1 cellular context compared by ENCODE assay signal in the genomic region with DNA sequence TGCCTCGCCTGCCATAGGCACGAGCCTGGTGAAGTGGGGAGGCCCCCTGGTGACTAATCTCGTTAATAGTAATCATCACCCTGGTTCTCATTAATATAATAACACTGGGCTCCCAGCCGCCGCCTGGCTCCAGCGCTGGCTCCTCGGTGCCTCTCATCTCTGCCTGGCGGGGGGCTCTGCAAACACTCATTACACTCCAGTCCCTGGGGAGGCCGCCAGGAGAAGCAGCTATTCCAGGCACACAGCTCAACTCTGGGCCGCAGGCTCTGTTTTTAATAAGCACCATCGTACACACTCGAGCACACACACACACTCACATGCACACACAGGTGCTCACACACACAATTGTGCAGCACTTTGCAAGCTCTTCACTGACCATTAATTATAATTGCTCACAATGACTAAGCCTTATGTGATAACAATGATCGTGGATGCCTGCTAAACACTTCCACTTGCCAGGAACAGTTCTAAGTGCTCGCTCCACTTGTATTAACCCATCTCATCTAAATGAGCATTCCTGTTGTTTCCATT.
A peak's percentile ranks its signal among the peaks of the same experiment; 100 is the strongest.
TF ChIP-seq lines count a peak whose summit lies in the region.

No MANE protein-coding gene starts in this region.

TF ChIP-seq in HEK293, 187 proteins besides CTCF, POLR2A, EP300 and RAD21 (continued from another document and continues in another):
- TF ChIP-seq ZNF571 (tag by site-specific recombination; IDR thresholded peaks at IDR 0.05) (no peak), ZNF555 (tag by site-specific recombination; conservative IDR thresholded peaks at IDR 0.05) (no peak), ZNF501 (tag by site-specific recombination; IDR thresholded peaks at IDR 0.05) (no peak), ZNF394 (tag by site-specific recombination; IDR thresholded peaks at IDR 0.05; ENCODE audit: borderline replicate concordance) (peak; percentile 77), ZNF354C (tag by site-specific recombination; IDR thresholded peaks at IDR 0.05; ENCODE audit: borderline replicate concordance, low read depth) (no peak), ZFP3 (tag by site-specific recombination; IDR thresholded peaks at IDR 0.05; ENCODE audit: low read depth) (no peak), MZF1 (tag by site-specific recombination; IDR thresholded peaks at IDR 0.05; ENCODE audit: borderline replicate concordance) (no peak), KLF1 (tag by site-specific recombination; IDR thresholded peaks at IDR 0.05) (no peak), ZFP37 (tag by site-specific recombination; IDR thresholded peaks at IDR 0.05) (no peak), ZBTB8A (tag by site-specific recombination; IDR thresholded peaks at IDR 0.05) (peak; percentile 65), ZNF404 (tag by site-specific recombination; IDR thresholded peaks at IDR 0.05) (no peak), ZNF121 (tag by site-specific recombination; IDR thresholded peaks at IDR 0.05) (no peak), ZNF112 (tag by site-specific recombination; IDR thresholded peaks at IDR 0.05) (no peak), ZNF24 (tag by site-specific recombination; IDR thresholded peaks at IDR 0.05) (no peak), HOXD13 (CRISPR knock-in tag; IDR thresholded peaks at IDR 0.05; ENCODE audit: borderline replicate concordance) (no peak), ZNF837 (tag by site-specific recombination; IDR thresholded peaks at IDR 0.05) (no peak), SP7 (tag by site-specific recombination; IDR thresholded peaks at IDR 0.05) (peak; percentile 97), ZNF701 (tag by site-specific recombination; IDR thresholded peaks at IDR 0.05) (no peak)
- TF ChIP-seq, protein P1, sequence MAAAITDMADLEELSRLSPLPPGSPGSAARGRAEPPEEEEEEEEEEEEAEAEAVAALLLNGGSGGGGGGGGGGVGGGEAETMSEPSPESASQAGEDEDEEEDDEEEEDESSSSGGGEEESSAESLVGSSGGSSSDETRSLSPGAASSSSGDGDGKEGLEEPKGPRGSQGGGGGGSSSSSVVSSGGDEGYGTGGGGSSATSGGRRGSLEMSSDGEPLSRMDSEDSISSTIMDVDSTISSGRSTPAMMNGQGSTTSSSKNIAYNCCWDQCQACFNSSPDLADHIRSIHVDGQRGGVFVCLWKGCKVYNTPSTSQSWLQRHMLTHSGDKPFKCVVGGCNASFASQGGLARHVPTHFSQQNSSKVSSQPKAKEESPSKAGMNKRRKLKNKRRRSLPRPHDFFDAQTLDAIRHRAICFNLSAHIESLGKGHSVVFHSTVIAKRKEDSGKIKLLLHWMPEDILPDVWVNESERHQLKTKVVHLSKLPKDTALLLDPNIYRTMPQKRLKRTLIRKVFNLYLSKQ (tag by site-specific recombination; IDR thresholded peaks at IDR 0.05; ENCODE audit: borderline replicate concordance) = no peak
- TF ChIP-seq, protein P2, sequence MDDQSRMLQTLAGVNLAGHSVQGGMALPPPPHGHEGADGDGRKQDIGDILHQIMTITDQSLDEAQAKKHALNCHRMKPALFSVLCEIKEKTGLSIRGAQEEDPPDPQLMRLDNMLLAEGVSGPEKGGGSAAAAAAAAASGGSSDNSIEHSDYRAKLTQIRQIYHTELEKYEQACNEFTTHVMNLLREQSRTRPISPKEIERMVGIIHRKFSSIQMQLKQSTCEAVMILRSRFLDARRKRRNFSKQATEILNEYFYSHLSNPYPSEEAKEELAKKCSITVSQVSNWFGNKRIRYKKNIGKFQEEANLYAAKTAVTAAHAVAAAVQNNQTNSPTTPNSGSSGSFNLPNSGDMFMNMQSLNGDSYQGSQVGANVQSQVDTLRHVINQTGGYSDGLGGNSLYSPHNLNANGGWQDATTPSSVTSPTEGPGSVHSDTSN (CRISPR knock-in tag; IDR thresholded peaks at IDR 0.05) = no peak
- TF ChIP-seq, protein P3, sequence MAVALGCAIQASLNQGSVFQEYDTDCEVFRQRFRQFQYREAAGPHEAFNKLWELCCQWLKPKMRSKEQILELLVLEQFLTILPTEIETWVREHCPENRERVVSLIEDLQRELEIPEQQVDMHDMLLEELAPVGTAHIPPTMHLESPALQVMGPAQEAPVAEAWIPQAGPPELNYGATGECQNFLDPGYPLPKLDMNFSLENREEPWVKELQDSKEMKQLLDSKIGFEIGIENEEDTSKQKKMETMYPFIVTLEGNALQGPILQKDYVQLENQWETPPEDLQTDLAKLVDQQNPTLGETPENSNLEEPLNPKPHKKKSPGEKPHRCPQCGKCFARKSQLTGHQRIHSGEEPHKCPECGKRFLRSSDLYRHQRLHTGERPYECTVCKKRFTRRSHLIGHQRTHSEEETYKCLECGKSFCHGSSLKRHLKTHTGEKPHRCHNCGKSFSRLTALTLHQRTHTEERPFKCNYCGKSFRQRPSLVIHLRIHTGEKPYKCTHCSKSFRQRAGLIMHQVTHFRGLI (tag by site-specific recombination; IDR thresholded peaks at IDR 0.05) = 0 out of 2 replicates have a peak, but pooled peaks have one; percentile 34
- TF ChIP-seq, protein P4, sequence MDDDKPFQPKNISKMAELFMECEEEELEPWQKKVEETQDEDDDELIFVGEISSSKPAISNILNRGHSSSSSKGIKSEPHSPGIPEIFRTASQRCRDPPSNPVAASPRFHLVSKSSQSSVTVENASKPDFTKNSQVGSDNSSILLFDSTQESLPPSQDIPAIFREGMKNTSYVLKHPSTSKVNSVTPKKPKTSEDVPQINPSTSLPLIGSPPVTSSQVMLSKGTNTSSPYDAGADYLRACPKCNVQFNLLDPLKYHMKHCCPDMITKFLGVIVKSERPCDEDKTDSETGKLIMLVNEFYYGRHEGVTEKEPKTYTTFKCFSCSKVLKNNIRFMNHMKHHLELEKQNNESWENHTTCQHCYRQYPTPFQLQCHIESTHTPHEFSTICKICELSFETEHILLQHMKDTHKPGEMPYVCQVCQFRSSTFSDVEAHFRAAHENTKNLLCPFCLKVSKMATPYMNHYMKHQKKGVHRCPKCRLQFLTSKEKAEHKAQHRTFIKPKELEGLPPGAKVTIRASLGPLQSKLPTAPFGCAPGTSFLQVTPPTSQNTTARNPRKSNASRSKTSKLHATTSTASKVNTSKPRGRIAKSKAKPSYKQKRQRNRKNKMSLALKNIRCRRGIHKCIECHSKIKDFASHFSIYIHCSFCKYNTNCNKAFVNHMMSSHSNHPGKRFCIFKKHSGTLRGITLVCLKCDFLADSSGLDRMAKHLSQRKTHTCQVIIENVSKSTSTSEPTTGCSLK (tag by site-specific recombination; IDR thresholded peaks at IDR 0.05) = no peak
- TF ChIP-seq, protein P5, sequence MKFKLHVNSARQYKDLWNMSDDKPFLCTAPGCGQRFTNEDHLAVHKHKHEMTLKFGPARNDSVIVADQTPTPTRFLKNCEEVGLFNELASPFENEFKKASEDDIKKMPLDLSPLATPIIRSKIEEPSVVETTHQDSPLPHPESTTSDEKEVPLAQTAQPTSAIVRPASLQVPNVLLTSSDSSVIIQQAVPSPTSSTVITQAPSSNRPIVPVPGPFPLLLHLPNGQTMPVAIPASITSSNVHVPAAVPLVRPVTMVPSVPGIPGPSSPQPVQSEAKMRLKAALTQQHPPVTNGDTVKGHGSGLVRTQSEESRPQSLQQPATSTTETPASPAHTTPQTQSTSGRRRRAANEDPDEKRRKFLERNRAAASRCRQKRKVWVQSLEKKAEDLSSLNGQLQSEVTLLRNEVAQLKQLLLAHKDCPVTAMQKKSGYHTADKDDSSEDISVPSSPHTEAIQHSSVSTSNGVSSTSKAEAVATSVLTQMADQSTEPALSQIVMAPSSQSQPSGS (tag by site-specific recombination; IDR thresholded peaks at IDR 0.05; ENCODE audit: low read depth) = 0 out of 2 replicates have a peak, but pooled peaks have one; percentile 9
- TF ChIP-seq, protein P6, sequence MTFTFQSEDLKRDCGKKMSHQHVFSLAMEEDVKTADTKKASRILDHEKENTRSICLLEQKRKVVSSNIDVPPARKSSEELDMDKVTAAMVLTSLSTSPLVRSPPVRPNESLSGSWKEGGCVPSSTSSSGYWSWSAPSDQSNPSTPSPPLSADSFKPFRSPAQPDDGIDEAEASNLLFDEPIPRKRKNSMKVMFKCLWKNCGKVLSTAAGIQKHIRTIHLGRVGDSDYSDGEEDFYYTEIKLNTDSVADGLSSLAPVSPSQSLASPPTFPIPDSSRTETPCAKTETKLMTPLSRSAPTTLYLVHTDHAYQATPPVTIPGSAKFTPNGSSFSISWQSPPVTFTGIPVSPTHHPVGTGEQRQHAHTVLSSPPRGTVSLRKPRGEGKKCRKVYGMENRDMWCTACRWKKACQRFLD (tag by site-specific recombination; IDR thresholded peaks at IDR 0.05) = no peak
- TF ChIP-seq, protein P7, sequence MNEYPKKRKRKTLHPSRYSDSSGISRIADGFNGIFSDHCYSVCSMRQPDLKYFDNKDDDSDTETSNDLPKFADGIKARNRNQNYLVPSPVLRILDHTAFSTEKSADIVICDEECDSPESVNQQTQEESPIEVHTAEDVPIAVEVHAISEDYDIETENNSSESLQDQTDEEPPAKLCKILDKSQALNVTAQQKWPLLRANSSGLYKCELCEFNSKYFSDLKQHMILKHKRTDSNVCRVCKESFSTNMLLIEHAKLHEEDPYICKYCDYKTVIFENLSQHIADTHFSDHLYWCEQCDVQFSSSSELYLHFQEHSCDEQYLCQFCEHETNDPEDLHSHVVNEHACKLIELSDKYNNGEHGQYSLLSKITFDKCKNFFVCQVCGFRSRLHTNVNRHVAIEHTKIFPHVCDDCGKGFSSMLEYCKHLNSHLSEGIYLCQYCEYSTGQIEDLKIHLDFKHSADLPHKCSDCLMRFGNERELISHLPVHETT (tag by site-specific recombination; IDR thresholded peaks at IDR 0.05) = peak; percentile 80
- TF ChIP-seq, protein P8, sequence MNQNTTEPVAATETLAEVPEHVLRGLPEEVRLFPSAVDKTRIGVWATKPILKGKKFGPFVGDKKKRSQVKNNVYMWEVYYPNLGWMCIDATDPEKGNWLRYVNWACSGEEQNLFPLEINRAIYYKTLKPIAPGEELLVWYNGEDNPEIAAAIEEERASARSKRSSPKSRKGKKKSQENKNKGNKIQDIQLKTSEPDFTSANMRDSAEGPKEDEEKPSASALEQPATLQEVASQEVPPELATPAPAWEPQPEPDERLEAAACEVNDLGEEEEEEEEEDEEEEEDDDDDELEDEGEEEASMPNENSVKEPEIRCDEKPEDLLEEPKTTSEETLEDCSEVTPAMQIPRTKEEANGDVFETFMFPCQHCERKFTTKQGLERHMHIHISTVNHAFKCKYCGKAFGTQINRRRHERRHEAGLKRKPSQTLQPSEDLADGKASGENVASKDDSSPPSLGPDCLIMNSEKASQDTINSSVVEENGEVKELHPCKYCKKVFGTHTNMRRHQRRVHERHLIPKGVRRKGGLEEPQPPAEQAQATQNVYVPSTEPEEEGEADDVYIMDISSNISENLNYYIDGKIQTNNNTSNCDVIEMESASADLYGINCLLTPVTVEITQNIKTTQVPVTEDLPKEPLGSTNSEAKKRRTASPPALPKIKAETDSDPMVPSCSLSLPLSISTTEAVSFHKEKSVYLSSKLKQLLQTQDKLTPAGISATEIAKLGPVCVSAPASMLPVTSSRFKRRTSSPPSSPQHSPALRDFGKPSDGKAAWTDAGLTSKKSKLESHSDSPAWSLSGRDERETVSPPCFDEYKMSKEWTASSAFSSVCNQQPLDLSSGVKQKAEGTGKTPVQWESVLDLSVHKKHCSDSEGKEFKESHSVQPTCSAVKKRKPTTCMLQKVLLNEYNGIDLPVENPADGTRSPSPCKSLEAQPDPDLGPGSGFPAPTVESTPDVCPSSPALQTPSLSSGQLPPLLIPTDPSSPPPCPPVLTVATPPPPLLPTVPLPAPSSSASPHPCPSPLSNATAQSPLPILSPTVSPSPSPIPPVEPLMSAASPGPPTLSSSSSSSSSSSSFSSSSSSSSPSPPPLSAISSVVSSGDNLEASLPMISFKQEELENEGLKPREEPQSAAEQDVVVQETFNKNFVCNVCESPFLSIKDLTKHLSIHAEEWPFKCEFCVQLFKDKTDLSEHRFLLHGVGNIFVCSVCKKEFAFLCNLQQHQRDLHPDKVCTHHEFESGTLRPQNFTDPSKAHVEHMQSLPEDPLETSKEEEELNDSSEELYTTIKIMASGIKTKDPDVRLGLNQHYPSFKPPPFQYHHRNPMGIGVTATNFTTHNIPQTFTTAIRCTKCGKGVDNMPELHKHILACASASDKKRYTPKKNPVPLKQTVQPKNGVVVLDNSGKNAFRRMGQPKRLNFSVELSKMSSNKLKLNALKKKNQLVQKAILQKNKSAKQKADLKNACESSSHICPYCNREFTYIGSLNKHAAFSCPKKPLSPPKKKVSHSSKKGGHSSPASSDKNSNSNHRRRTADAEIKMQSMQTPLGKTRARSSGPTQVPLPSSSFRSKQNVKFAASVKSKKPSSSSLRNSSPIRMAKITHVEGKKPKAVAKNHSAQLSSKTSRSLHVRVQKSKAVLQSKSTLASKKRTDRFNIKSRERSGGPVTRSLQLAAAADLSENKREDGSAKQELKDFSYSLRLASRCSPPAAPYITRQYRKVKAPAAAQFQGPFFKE (tag by site-specific recombination; IDR thresholded peaks at IDR 0.05; ENCODE audit: borderline replicate concordance) = no peak
- TF ChIP-seq, protein P9, sequence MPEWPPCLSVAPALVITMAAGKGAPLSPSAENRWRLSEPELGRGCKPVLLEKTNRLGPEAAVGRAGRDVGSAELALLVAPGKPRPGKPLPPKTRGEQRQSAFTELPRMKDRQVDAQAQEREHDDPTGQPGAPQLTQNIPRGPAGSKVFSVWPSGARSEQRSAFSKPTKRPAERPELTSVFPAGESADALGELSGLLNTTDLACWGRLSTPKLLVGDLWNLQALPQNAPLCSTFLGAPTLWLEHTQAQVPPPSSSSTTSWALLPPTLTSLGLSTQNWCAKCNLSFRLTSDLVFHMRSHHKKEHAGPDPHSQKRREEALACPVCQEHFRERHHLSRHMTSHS (tag by site-specific recombination; IDR thresholded peaks at IDR 0.05) = no peak
- TF ChIP-seq, protein P10, sequence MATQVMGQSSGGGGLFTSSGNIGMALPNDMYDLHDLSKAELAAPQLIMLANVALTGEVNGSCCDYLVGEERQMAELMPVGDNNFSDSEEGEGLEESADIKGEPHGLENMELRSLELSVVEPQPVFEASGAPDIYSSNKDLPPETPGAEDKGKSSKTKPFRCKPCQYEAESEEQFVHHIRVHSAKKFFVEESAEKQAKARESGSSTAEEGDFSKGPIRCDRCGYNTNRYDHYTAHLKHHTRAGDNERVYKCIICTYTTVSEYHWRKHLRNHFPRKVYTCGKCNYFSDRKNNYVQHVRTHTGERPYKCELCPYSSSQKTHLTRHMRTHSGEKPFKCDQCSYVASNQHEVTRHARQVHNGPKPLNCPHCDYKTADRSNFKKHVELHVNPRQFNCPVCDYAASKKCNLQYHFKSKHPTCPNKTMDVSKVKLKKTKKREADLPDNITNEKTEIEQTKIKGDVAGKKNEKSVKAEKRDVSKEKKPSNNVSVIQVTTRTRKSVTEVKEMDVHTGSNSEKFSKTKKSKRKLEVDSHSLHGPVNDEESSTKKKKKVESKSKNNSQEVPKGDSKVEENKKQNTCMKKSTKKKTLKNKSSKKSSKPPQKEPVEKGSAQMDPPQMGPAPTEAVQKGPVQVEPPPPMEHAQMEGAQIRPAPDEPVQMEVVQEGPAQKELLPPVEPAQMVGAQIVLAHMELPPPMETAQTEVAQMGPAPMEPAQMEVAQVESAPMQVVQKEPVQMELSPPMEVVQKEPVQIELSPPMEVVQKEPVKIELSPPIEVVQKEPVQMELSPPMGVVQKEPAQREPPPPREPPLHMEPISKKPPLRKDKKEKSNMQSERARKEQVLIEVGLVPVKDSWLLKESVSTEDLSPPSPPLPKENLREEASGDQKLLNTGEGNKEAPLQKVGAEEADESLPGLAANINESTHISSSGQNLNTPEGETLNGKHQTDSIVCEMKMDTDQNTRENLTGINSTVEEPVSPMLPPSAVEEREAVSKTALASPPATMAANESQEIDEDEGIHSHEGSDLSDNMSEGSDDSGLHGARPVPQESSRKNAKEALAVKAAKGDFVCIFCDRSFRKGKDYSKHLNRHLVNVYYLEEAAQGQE (tag by site-specific recombination; IDR thresholded peaks at IDR 0.05) = no peak
